24 cellular contexts compared by ENCODE assay signal in genomic region chr4:114690571-114690970, GRCh38.
"Had no signal": no experiment of that assay in that cellular context is flagged by ENCODE, and none has a peak within 500 bp of the region (broad histone marks: within the 10 kb centered on the region; RNA-seq: fewer than 3 reads in every experiment).

No MANE protein-coding gene starts in this region.

- H3K27me3 Mint-ChIP-seq: naive B cell, progenitor cell of endocrine pancreas had no signal

- H3K4me3 Mint-ChIP-seq: immature natural killer cell; mesothelial cell of epicardium; naive B cell; natural killer cell treated with Interleukin-12 subunit alpha and Interleukin-12 subunit beta and Interleukin-15 and Interleukin-18, amount 100 ng/mL, for 72 hours; stimulated activated naive B cell treated with anti-CD40 and anti-IgM and Interleukin-4, amounts not matched to agents 10 μg/mL and 1 μg/mL and 100 μg/mL, for 72 hours; stimulated activated naive CD8-positive, alpha-beta T cell treated with anti-CD3 and anti-CD28 coated beads, Interleukin-15, Interleukin-2, amounts not matched to agents 100 ng/mL and 50 ng/mL, for 24 hours had no signal

- DNase-seq: heart left ventricle; hypothalamus; immature natural killer cell; kidney; left colon; left ventricle myocardium inferior; mesendoderm; naive B cell; ovary; right lobe of liver; stimulated activated CD4-positive, alpha-beta T cell treated with anti-CD3 and anti-CD28 coated beads, Interleukin-1b, Interleukin-23, amount 100 ng/mL, for 48 hours; stimulated activated CD4-positive, alpha-beta T cell treated with anti-CD3 and anti-CD28 coated beads, Interleukin-2, amount 100 ng/mL, for 48 hours; stimulated activated CD4-positive, alpha-beta T cell treated with anti-CD3 and anti-CD28 coated beads, Interleukin-4, amount 100 ng/mL, for 4 hours; stimulated activated CD8-positive, alpha-beta memory T cell treated with anti-CD3 and anti-CD28 coated beads, Interleukin-4, amount 100 ng/mL, for 48 hours; stimulated activated naive B cell treated with anti-CD40 and anti-IgM and Interleukin-4, amounts not matched to agents 10 μg/mL and 1 μg/mL and 100 μg/mL, for 72 hours; tibial artery; trophoblast cell; upper lobe of right lung had no signal

- H3K9me3 Mint-ChIP-seq: mesothelial cell of epicardium; naive B cell; natural killer cell treated with Interleukin-12 subunit alpha and Interleukin-12 subunit beta and Interleukin-15 and Interleukin-18, amount 100 ng/mL, for 72 hours; stimulated activated naive B cell treated with anti-CD40 and anti-IgM and Interleukin-4, amounts not matched to agents 10 μg/mL and 1 μg/mL and 100 μg/mL, for 72 hours; stimulated activated naive CD8-positive, alpha-beta T cell treated with anti-CD3 and anti-CD28 coated beads, Interleukin-15, Interleukin-2, amounts not matched to agents 100 ng/mL and 50 ng/mL, for 24 hours had no signal

- H3K36me3 Mint-ChIP-seq: immature natural killer cell; mesothelial cell of epicardium; natural killer cell treated with Interleukin-12 subunit alpha and Interleukin-12 subunit beta and Interleukin-15 and Interleukin-18, amount 100 ng/mL, for 72 hours had no signal

- H3K4me1 Mint-ChIP-seq: immature natural killer cell had no signal

- H3K27ac Mint-ChIP-seq: immature natural killer cell; mesothelial cell of epicardium; natural killer cell treated with Interleukin-12 subunit alpha and Interleukin-12 subunit beta and Interleukin-15 and Interleukin-18, amount 100 ng/mL, for 72 hours; progenitor cell of endocrine pancreas; stimulated activated naive B cell treated with anti-CD40 and anti-IgM and Interleukin-4, amounts not matched to agents 10 μg/mL and 1 μg/mL and 100 μg/mL, for 72 hours; stimulated activated naive CD8-positive, alpha-beta T cell treated with anti-CD3 and anti-CD28 coated beads, Interleukin-15, Interleukin-2, amounts not matched to agents 100 ng/mL and 50 ng/mL, for 24 hours had no signal

- ATAC-seq: heart left ventricle; left colon; natural killer cell treated with Interleukin-12 subunit alpha and Interleukin-12 subunit beta and Interleukin-15 and Interleukin-18, amount 100 ng/mL, for 72 hours; right lobe of liver; upper lobe of right lung had no signal

- H3K27ac ChIP-seq: heart left ventricle, left ventricle myocardium inferior, ovary, right atrium auricular region, right lobe of liver, thoracic aorta, tibial artery, upper lobe of right lung had no signal
